ENCODE assay signal across 15 cellular contexts in the genomic region with DNA sequence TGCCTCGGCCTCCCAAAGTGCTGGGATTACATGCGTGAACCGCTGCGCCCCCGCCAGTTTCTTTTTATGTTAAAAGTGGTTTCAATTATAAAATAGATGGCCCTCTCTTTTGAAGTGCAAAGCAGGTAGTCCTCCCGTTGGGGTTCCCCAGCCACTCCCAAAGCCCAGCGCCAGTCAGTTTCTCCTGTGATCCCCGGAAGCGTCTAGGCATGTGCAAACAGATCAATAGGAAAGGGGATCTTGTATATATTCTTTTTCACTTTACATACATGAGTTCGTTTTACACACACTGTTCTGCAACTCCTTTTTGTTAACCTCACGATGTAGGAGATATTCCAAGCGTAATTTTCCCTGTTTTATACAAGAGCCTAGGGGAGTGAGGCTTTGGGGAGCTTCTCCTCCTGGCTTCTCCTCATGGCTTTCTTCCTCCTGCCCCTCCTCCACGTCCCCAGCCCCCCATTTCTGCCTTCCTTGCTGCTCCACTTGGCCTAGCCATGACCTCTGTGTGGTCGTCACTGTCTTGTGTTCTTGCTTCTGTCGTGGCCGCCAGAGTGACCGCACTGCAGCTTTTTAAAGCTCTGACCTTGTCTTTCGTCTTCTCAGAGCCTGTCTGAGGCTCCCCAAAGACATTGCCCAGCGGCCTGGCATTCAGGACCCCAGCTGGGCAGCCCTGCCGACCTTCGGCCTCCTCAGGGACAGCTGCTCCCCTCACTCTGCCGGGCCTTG. TPM values are rescaled to one million over a fixed set of nuclear protein-coding genes. Genes with fewer than 3 reads are reported as not detected.
A peak's percentile ranks its signal among the peaks of the same experiment; 100 is the strongest.
DNase-seq lines count a peak whose midpoint lies in the region; ATAC-seq and TF ChIP-seq lines count a peak whose summit lies in the region.
"Had no signal": no experiment of that assay in that cellular context is flagged by ENCODE, and none has a peak within 500 bp of the region (broad histone marks: within the 10 kb centered on the region; RNA-seq: fewer than 3 reads in every experiment).

No MANE protein-coding gene starts in this region.

- H3K79me1 ChIP-seq in neuronal stem cell (ENCODE audit: low read depth, low read length), result peaks cover 1% of the 10 kb centered on the region

- DNase-seq in left ventricle myocardium inferior, result no peak
- DNase-seq in Right ventricle myocardium inferior (ENCODE audit: missing footprints), result no peak
- DNase-seq in endothelial cell (ENCODE audit: low spot score), result no peak
- DNase-seq in neuronal stem cell (ENCODE audit: low spot score), result no peak
- DNase-seq in HFFc6, result no peak
- DNase-seq in amniotic stem cell (lab: John Stamatoyannopoulos, UW), result no peak
- DNase-seq in HCEC 1CT, result no peak
- DNase-seq: 8988T, Caco-2, NCI-H1048, NCI-H187, NCI-H446 treated with DMSO at 0.1 percent for 48 hours, NCI-H748 treated with DMSO at 0.1 percent for 48 hours had no signal

- no CpG with 5 or more reads among the region's 22 CpGs for WGBS in neuronal stem cell (ENCODE audit: extremely low coverage in 2 of 2, insufficient read length in 2 of 2, insufficient replicate concordance in 1 of 2), 2 donors

- H3K36me3 Mint-ChIP-seq in endothelial cell (ENCODE audit: low read depth, unreplicated experiment) (peaks cover 6% of the 10 kb centered on the region), HFFc6 (ENCODE audit: low read depth) (no peaks in the 10 kb centered on the region)
- H3K36me3 Mint-ChIP-seq: CD14-positive monocyte had no signal

- ATAC-seq in Right ventricle myocardium inferior, result no peak
- ATAC-seq in GM21528 (IDR thresholded peaks at IDR 0.05; ENCODE audit: low FRiP score, unreplicated experiment), result no peak

- peak overlapping the region; percentile 93 for H2BK120ac ChIP-seq in neuronal stem cell (ENCODE audit: low read depth, low read length)

- H2BK15ac ChIP-seq in neuronal stem cell (ENCODE audit: low read length), result peak overlapping the region; percentile 99

- H3K4me1 Mint-ChIP-seq in endothelial cell (ENCODE audit: unreplicated experiment) (peaks cover 25% of the 10 kb centered on the region), HFFc6 (ENCODE audit: low read depth) (peaks cover 4% of the 10 kb centered on the region; the same call in 1 of the 2 replicates)

- no peak for TF ChIP-seq CTCF in left ventricle myocardium inferior (IDR thresholded peaks at IDR 0.05; ENCODE audit: borderline replicate concordance)
- no peak for TF ChIP-seq CTCF in endothelial cell (IDR thresholded peaks at IDR 0.05; ENCODE audit: unreplicated experiment)
- no peak for TF ChIP-seq CTCF in HFFc6 (IDR thresholded peaks at IDR 0.05)

- H3K27ac Mint-ChIP-seq in endothelial cell (ENCODE audit: unreplicated experiment), result peak overlapping the region; percentile 57
- no peak overlapping the region for H3K27ac Mint-ChIP-seq in HFFc6

- H3K4me2 ChIP-seq in neuronal stem cell (ENCODE audit: insufficient read depth, low read length, poor library complexity, severe bottlenecking), result no peak overlapping the region

- H3K4me1 ChIP-seq in left ventricle myocardium inferior, result peaks cover 27% of the 10 kb centered on the region
- H3K4me1 ChIP-seq in neuronal stem cell (ENCODE audit: control insufficient read depth in 2 of 2, insufficient read depth in 1 of 2, low read depth in 1 of 2, low read length in 2 of 2), result peaks cover 29 to 30% of the 10 kb centered on the region in 2 donors
- H3K4me1 ChIP-seq: Caco-2 had no signal

- H3K9me3 ChIP-seq in left ventricle myocardium inferior (replicated peaks) (no peaks in the 10 kb centered on the region), neuronal stem cell (replicated peaks in 1 of 2; ENCODE audit: control insufficient read depth in 2 of 2, insufficient read depth in 1 of 2, low read depth in 1 of 2, low read length in 2 of 2) (peaks cover 0 to 3% of the 10 kb centered on the region in 2 donors)
- H3K9me3 ChIP-seq: Caco-2 had no signal

- H3K9me3 Mint-ChIP-seq in endothelial cell (ENCODE audit: unreplicated experiment) (no peaks in the 10 kb centered on the region), HFFc6 (no peaks in the 10 kb centered on the region)

- intact Hi-C loops in left ventricle myocardium inferior (cut with micrococcal nuclease) (no loop called here), Right ventricle myocardium inferior (cut with DNase I) (loop anchor here (5.0 kb wide), 1 partner anchor 33 kb away; no protein-coding TSS in a partner anchor)

- peak overlapping the region; percentile 54 for H3K4ac ChIP-seq in neuronal stem cell (ENCODE audit: low read length)

- H3K27me3 Mint-ChIP-seq in endothelial cell (ENCODE audit: unreplicated experiment) (peaks cover 23% of the 10 kb centered on the region), HFFc6 (ENCODE audit: insufficient read depth) (peaks cover 17% of the 10 kb centered on the region)

- H4K91ac ChIP-seq in neuronal stem cell (ENCODE audit: low read depth, low read length, poor library complexity), result peak overlapping the region; percentile 34

- no peak overlapping the region for H3K4me3 ChIP-seq in left ventricle myocardium inferior
- no peak overlapping the region for H3K4me3 ChIP-seq in neuronal stem cell (ENCODE audit: low read length in 2 of 2)

- no peak overlapping the region for H4K8ac ChIP-seq in neuronal stem cell (ENCODE audit: low read depth, low read length)

- peak overlapping the region; percentile 99 for H2AK5ac ChIP-seq in neuronal stem cell (ENCODE audit: low read depth, low read length)

- H3K4me3 Mint-ChIP-seq in endothelial cell (ENCODE audit: unreplicated experiment) (no peak overlapping the region), HFFc6 (no peak overlapping the region)

- H2BK5ac ChIP-seq in neuronal stem cell (ENCODE audit: low read length), result peak overlapping the region; percentile 84

- H2AFZ ChIP-seq in neuronal stem cell (ENCODE audit: low read length), result peak overlapping the region; percentile 26

- H2BK12ac ChIP-seq in neuronal stem cell (ENCODE audit: low read length), result peak overlapping the region; percentile 98

- H3K27ac ChIP-seq in left ventricle myocardium inferior (replicated peaks), result peak overlapping the region; percentile 59
- H3K27ac ChIP-seq in neuronal stem cell (replicated peaks; ENCODE audit: low read length), result no peak overlapping the region

- no peak overlapping the region for H3K9ac ChIP-seq in neuronal stem cell (ENCODE audit: low read depth, low read length, poor library complexity)

- no peaks in the 10 kb centered on the region for H3K36me3 ChIP-seq in left ventricle myocardium inferior
- H3K36me3 ChIP-seq in neuronal stem cell (replicated peaks in 1 of 2; ENCODE audit: control insufficient read depth in 2 of 2, insufficient read depth in 2 of 2, low read length in 2 of 2), result peaks cover 0 to 1% of the 10 kb centered on the region in 2 donors

- H3K27me3 ChIP-seq in left ventricle myocardium inferior (ENCODE audit: low read depth), result peaks cover 86% of the 10 kb centered on the region
- H3K27me3 ChIP-seq in neuronal stem cell (ENCODE audit: control insufficient read depth in 3 of 3, insufficient read depth in 3 of 3, low read depth in 1 of 3, low read length in 3 of 3), result peaks cover 0 to 31% (median 0%) of the 10 kb centered on the region in 3 experiments

- H3K18ac ChIP-seq in neuronal stem cell (ENCODE audit: low read length), result peak overlapping the region; percentile 94

- no peak overlapping the region for H3K23ac ChIP-seq in neuronal stem cell (ENCODE audit: low read depth, low read length, poor library complexity)

- H3K14ac ChIP-seq in neuronal stem cell (ENCODE audit: low read length), result peak overlapping the region; percentile 47

RNA-seq across cellular contexts. Expression of a gene that starts 16.1 kb away (rescaled TPM):
- total RNA-seq in left ventricle myocardium inferior (2.8 TPM), Right ventricle myocardium inferior (52.3 TPM), endothelial cell (ENCODE audit: unreplicated experiment) (1.3 TPM)
- 6,496 TPM for polyA plus RNA-seq in neuronal stem cell (2013, experiment 1 of 2)
- polyA plus RNA-seq in neuronal stem cell (2013, experiment 2 of 2), result 6,408 TPM
- total RNA-seq in HFFc6 (2021; fragmentation: NEBNext Ultra II Directional; extraction: Animal tissue kit (Norgen Biotek cat#: 25700)), result not detected
- total RNA-seq: Caco-2 had no signal
- polyA plus RNA-seq: CD14-positive monocyte had no signal

Comparison
In these comparisons a context has a peak if more than half of its experiments do, and no peak if none do; other contexts are left out.
1. RNA of a gene that starts 16.1 kb away (total RNA-seq): 52.3 TPM in Right ventricle myocardium inferior (single experiment); 2.8 TPM in left ventricle myocardium inferior (single experiment), 1.3 TPM in endothelial cell (single experiment) and not detected in HFFc6; every median in the first group is over 10 times any median in the second.